8 cellular contexts compared by ENCODE assay signal in the genomic region with DNA sequence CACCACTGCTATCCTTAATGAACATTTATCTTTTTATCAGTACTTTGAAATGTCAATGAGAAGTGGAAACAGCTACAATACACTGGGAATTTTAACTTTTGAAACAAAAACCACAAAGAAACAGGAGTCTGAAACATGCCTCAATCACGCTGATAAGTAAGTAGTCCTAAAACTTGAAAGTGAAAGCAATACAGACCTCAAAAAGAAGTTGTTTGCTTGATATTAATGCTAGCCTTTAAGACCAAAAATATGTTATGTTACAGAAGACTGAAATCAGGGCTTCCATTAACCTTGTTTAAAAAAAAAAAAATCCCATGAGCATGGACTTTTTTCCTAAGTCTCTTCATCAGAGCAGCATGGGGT. TPM values are rescaled to one million over a fixed set of nuclear protein-coding genes. Genes with fewer than 3 reads are reported as not detected.
DNase-seq lines count a peak whose midpoint lies in the region; ATAC-seq and TF ChIP-seq lines count a peak whose summit lies in the region.

No MANE protein-coding gene starts in this region.

- no peak for TF ChIP-seq CTCF in tibial nerve (IDR thresholded peaks at IDR 0.05)

- peaks cover 10% of the 10 kb centered on the region for H3K36me3 Mint-ChIP-seq in activated naive CD4-positive, alpha-beta T cell treated with anti-CD3 and anti-CD28 coated beads, Interleukin-2, amount 50 U/mL, for 24 hours
- H3K36me3 Mint-ChIP-seq in T-helper 17 cell (ENCODE audit: low read depth) (peaks cover 3% of the 10 kb centered on the region), immature natural killer cell (peaks cover 0 to 4% (median 0%) of the 10 kb centered on the region in 3 donors)

- TF ChIP-seq POLR2A in tibial nerve (IDR thresholded peaks at IDR 0.05): no peak

- H3K9me3 Mint-ChIP-seq in activated naive CD4-positive, alpha-beta T cell treated with anti-CD3 and anti-CD28 coated beads, Interleukin-2, amount 50 U/mL, for 24 hours: no peaks in the 10 kb centered on the region
- no peaks in the 10 kb centered on the region for H3K9me3 Mint-ChIP-seq in immature natural killer cell

- DNase-seq in activated naive CD4-positive, alpha-beta T cell (lab: John Stamatoyannopoulos, UW): no peak
- DNase-seq in T-helper 17 cell: no peak
- peak; percentile 16 to 32 (median 28) for DNase-seq in immature natural killer cell
- DNase-seq in tibial nerve (ENCODE audit: low spot score in 2 of 2): no peak
- DNase-seq in DMS79 (lab: John Stamatoyannopoulos, UW): no peak
- DNase-seq in activated effector memory CD4-positive, alpha-beta T cell treated with anti-CD3 and anti-CD28 coated beads, Interleukin-2, amount 50 U/mL, for 16 hours: no peak
- DNase-seq in effector CD8-positive, alpha-beta T cell (lab: John Stamatoyannopoulos, UW): no peak

- H3K4me1 ChIP-seq in tibial nerve: peaks cover 0 to 66% (median 16%) of the 10 kb centered on the region in 4 donors

- H3K27ac Mint-ChIP-seq in activated naive CD4-positive, alpha-beta T cell treated with anti-CD3 and anti-CD28 coated beads, Interleukin-2, amount 50 U/mL, for 24 hours: peak overlapping the region; percentile 93
- H3K27ac Mint-ChIP-seq in T-helper 17 cell (peak overlapping the region; percentile 70), immature natural killer cell (peak overlapping the region; percentile 82 to 98 (median 92))

- ATAC-seq in T-helper 17 cell: peak; percentile 58

- H3K4me3 ChIP-seq in tibial nerve: peak overlapping the region in 2 of 4 donors; percentile 6 to 9

- peak overlapping the region; percentile 15 to 67 (median 37) for H3K27ac ChIP-seq in tibial nerve

- peak overlapping the region; percentile 83 for H3K4me3 Mint-ChIP-seq in activated naive CD4-positive, alpha-beta T cell treated with anti-CD3 and anti-CD28 coated beads, Interleukin-2, amount 50 U/mL, for 24 hours
- peak overlapping the region; percentile 76 for H3K4me3 Mint-ChIP-seq in T-helper 17 cell
- peak overlapping the region; percentile 72 to 82 (median 78) for H3K4me3 Mint-ChIP-seq in immature natural killer cell

- no peaks in the 10 kb centered on the region for H3K36me3 ChIP-seq in tibial nerve

- H3K27me3 Mint-ChIP-seq in activated naive CD4-positive, alpha-beta T cell treated with anti-CD3 and anti-CD28 coated beads, Interleukin-2, amount 50 U/mL, for 24 hours: no peaks in the 10 kb centered on the region
- no peaks in the 10 kb centered on the region for H3K27me3 Mint-ChIP-seq in T-helper 17 cell
- H3K27me3 Mint-ChIP-seq in immature natural killer cell (ENCODE audit: low read depth in 3 of 3): no peaks in the 10 kb centered on the region

- no peak for TF ChIP-seq EP300 in tibial nerve (IDR thresholded peaks at IDR 0.05)

- 8 to 13% methylated on average over 1 of the region's 1 CpG for WGBS in tibial nerve, 2 donors

- H3K4me1 Mint-ChIP-seq in activated naive CD4-positive, alpha-beta T cell treated with anti-CD3 and anti-CD28 coated beads, Interleukin-2, amount 50 U/mL, for 24 hours: peaks cover 72% of the 10 kb centered on the region
- H3K4me1 Mint-ChIP-seq in T-helper 17 cell (peaks cover 43% of the 10 kb centered on the region), immature natural killer cell (peaks cover 63 to 75% of the 10 kb centered on the region in 2 donors)

- H3K27me3 ChIP-seq in tibial nerve: no peaks in the 10 kb centered on the region

- H3K9me3 ChIP-seq in T-helper 17 cell (ENCODE audit: control insufficient read depth, low read length, poor library complexity, severe bottlenecking) (no peaks in the 10 kb centered on the region), tibial nerve (no peaks in the 10 kb centered on the region)

RNA-seq across cellular contexts. Expression of gene PHF21A, which starts 21.3 kb away (rescaled TPM):
- total RNA-seq in T-helper 17 cell (100 to 1,000 TPM; 103 to 105 TPM), tibial nerve (10 to 100 TPM; 30.4 to 58.5 (median 49.4) TPM)
- 10 to 100 TPM in 1 of 3 donors, 1 to 10 TPM in 2; 4.4 to 21.3 (median 5.8) TPM for polyA plus RNA-seq in immature natural killer cell

Comparison
In these comparisons a context has a peak if more than half of its experiments do, and no peak if none do; other contexts are left out.
1. DNase-seq: peak in immature natural killer cell (3 of 3); none in activated naive CD4-positive, alpha-beta T cell (0 of 4), T-helper 17 cell (0 of 3), tibial nerve (0 of 2), DMS79 (single experiment), activated effector memory CD4-positive, alpha-beta T cell treated with anti-CD3 and anti-CD28 coated beads, Interleukin-2, amount 50 U/mL, for 16 hours (single experiment) and effector CD8-positive, alpha-beta T cell (single experiment).
2. Peak in every context shown above with its lines, with median percentiles within 50 percentile points of each other: H3K27ac Mint-ChIP-seq and H3K4me3 Mint-ChIP-seq.